In the genomic region with DNA sequence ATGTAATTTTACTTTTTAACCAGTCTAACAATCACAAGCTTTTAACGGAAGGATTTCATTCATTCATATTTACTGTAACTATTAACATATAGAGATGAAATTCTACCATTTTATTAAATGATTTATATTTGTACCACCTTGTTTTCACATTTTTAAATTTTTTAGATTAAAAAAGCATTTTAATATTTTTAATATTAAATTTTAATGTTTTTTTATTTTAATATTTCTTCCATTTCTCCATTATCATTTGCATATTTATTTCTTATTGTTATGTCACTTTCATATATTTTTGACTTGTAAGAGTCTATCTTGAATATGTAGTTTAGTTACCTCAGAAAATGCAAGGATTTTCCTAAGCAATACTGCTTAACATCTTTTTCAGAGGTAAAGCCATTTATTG, we compare ENCODE assay signal across 1 cellular context.
TF ChIP-seq lines count a peak whose summit lies in the region.

No MANE protein-coding gene starts in this region.

TF ChIP-seq in GM23338, 12 proteins besides CTCF, POLR2A, EP300 and RAD21 (continued from another document):
- TF ChIP-seq ZNF462 (CRISPR knock-in tag; IDR thresholded peaks at IDR 0.05) (no peak), ETS1 (IDR thresholded peaks at IDR 0.05) (no peak), ZNF331 (CRISPR knock-in tag; IDR thresholded peaks at IDR 0.05; ENCODE audit: low read depth) (no peak), POLR2AphosphoS5 (IDR thresholded peaks at IDR 0.05; ENCODE audit: low read depth) (no peak), STAT1 (IDR thresholded peaks at IDR 0.05; ENCODE audit: unreplicated experiment) (no peak)
TF ChIP-seq in GM23338: peak in this region for 0.
